Comparison of ENCODE assay signal across 24 cellular contexts in the genomic region with DNA sequence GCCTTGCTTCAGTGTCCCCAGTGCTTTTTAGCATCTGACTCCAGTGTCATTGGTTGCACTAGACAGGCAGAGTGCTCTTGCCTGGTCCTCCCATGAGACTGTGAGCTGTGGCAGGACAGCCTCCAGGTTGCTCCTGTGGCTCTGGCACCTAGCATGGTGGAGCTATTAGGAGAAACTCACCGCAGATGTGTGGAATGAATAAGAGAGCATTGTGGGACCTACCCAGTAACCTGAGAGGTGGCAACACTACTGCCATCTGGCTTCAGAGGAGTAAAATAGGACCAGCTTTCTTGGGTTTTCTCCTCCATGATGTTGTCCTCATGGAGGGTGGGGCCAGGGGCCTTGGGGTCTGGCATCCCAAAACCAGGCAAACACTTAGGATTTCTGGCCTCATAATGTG.
DNase-seq lines count a peak whose midpoint lies in the region; ATAC-seq and TF ChIP-seq lines count a peak whose summit lies in the region.
"Had no signal": no experiment of that assay in that cellular context is flagged by ENCODE, and none has a peak within 500 bp of the region (broad histone marks: within the 10 kb centered on the region; RNA-seq: fewer than 3 reads in every experiment).

No MANE protein-coding gene starts in this region.

- no CpG with 5 or more reads among the region's 1 CpG for WGBS in neuronal stem cell (ENCODE audit: extremely low coverage in 2 of 2, insufficient read length in 2 of 2, insufficient replicate concordance in 1 of 2), 2 donors

- H2BK5ac ChIP-seq in neuronal stem cell (ENCODE audit: low read length), result no peak overlapping the region

- peaks cover 0 to 6% of the 10 kb centered on the region in 2 donors for H3K4me1 ChIP-seq in neuronal stem cell (ENCODE audit: control insufficient read depth in 2 of 2, insufficient read depth in 1 of 2, low read depth in 1 of 2, low read length in 2 of 2)
- H3K4me1 ChIP-seq: tibial artery had no signal

- H2BK15ac ChIP-seq in neuronal stem cell (ENCODE audit: low read length), result no peak overlapping the region

- H2AFZ ChIP-seq in neuronal stem cell (ENCODE audit: low read length), result no peak overlapping the region

- no peak overlapping the region for H2BK120ac ChIP-seq in neuronal stem cell (ENCODE audit: low read depth, low read length)

- no peak for TF ChIP-seq CTCF in GM12865 (IDR thresholded peaks at IDR 0.05; ENCODE audit: insufficient read depth, low read depth, low read length, missing control alignments)

- no peak overlapping the region for H4K91ac ChIP-seq in neuronal stem cell (ENCODE audit: low read depth, low read length, poor library complexity)

- no peaks in the 10 kb centered on the region for H3K79me1 ChIP-seq in neuronal stem cell (ENCODE audit: low read depth, low read length)

- H3K18ac ChIP-seq in neuronal stem cell (ENCODE audit: low read length), result no peak overlapping the region

- no peak overlapping the region for H3K4me2 ChIP-seq in neuronal stem cell (ENCODE audit: insufficient read depth, low read length, poor library complexity, severe bottlenecking)

- no peak overlapping the region for H3K4me3 ChIP-seq in GM12865 (ENCODE audit: low read depth, low read length)
- no peak overlapping the region for H3K4me3 ChIP-seq in neuronal stem cell (ENCODE audit: low read length in 2 of 2)
- H3K4me3 ChIP-seq: tibial artery had no signal

- no peak for ATAC-seq in HG03159 (IDR thresholded peaks at IDR 0.05; ENCODE audit: unreplicated experiment)
- ATAC-seq: activated CD8-positive, alpha-beta T cell treated with anti-CD3 and anti-CD28 coated beads for 36 hours; CD8-positive, alpha-beta T cell; naive thymus-derived CD8-positive, alpha-beta T cell; right cardiac atrium; SK-N-SH treated with all-trans-retinoic acid at 6 μM for 48 hours; stimulated activated naive CD8-positive, alpha-beta T cell treated with anti-CD3 and anti-CD28 coated beads, Interleukin-15, amount 100 ng/mL, for 72 hours had no signal

- no peak overlapping the region for H3K27ac ChIP-seq in neuronal stem cell (replicated peaks; ENCODE audit: low read length)
- H3K27ac ChIP-seq: RWPE1, tibial artery had no signal

- H3K27me3 ChIP-seq in neuronal stem cell (ENCODE audit: control insufficient read depth in 3 of 3, insufficient read depth in 3 of 3, low read depth in 1 of 3, low read length in 3 of 3), result no peaks in the 10 kb centered on the region
- H3K27me3 ChIP-seq: tibial artery had no signal

- no peak overlapping the region for H3K9ac ChIP-seq in neuronal stem cell (ENCODE audit: low read depth, low read length, poor library complexity)

- H2BK12ac ChIP-seq in neuronal stem cell (ENCODE audit: low read length), result peak overlapping the region; percentile 1

- no peaks in the 10 kb centered on the region for H3K9me3 ChIP-seq in neuronal stem cell (replicated peaks in 1 of 2; ENCODE audit: control insufficient read depth in 2 of 2, insufficient read depth in 1 of 2, low read depth in 1 of 2, low read length in 2 of 2)
- H3K9me3 ChIP-seq: tibial artery had no signal

- peak; percentile 5 for DNase-seq in GM12865 (ENCODE audit: low read depth)
- DNase-seq in HT1080 (ENCODE audit: low read depth), result peak; percentile 29
- peak; percentile 16 for DNase-seq in SW480 (ENCODE audit: low spot score)
- no peak for DNase-seq in neuronal stem cell (ENCODE audit: low spot score)
- no peak for DNase-seq in activated T-cell treated with anti-CD3 and anti-CD28 coated beads, Interleukin-2, amount 50 U/mL, for 48 hours
- no peak for DNase-seq in DMS114 treated with DMSO at 0.1 percent for 48 hours (lab: John Stamatoyannopoulos, UW; ENCODE audit: unreplicated experiment)
- DNase-seq: activated CD8-positive, alpha-beta T cell treated with anti-CD3 and anti-CD28 coated beads for 36 hours; activated naive CD4-positive, alpha-beta T cell; CD8-positive, alpha-beta T cell; DMS79; HCEC 1CT; KBM-7; MV-4-11; naive thymus-derived CD8-positive, alpha-beta T cell; NCI-H1930; NCI-H510A; right cardiac atrium; stimulated activated CD4-positive, alpha-beta T cell treated with anti-CD3 and anti-CD28 coated beads, Interleukin-12 subunit alpha, Interleukin-12 subunit beta, amount 100 ng/mL, for 4 hours; stimulated activated naive CD8-positive, alpha-beta T cell treated with anti-CD3 and anti-CD28 coated beads, Interleukin-15, amount 100 ng/mL, for 72 hours; T1000; tibial artery had no signal

- H2AK5ac ChIP-seq in neuronal stem cell (ENCODE audit: low read depth, low read length), result no peak overlapping the region

- no peak overlapping the region for H3K4ac ChIP-seq in neuronal stem cell (ENCODE audit: low read length)

- H4K8ac ChIP-seq in neuronal stem cell (ENCODE audit: low read depth, low read length), result no peak overlapping the region

- no peak overlapping the region for H3K23ac ChIP-seq in neuronal stem cell (ENCODE audit: low read depth, low read length, poor library complexity)

- H3K36me3 ChIP-seq in neuronal stem cell (replicated peaks in 1 of 2; ENCODE audit: control insufficient read depth in 2 of 2, insufficient read depth in 2 of 2, low read length in 2 of 2), result no peaks in the 10 kb centered on the region
- H3K36me3 ChIP-seq: tibial artery had no signal

- H3K14ac ChIP-seq in neuronal stem cell (ENCODE audit: low read length), result no peak overlapping the region

Comparison
In these comparisons a context has a peak if more than half of its experiments do, and no peak if none do; other contexts are left out.
1. DNase-seq: peak in GM12865 (single experiment), HT1080 (single experiment) and SW480 (single experiment); none in neuronal stem cell (single experiment), activated T-cell treated with anti-CD3 and anti-CD28 coated beads, Interleukin-2, amount 50 U/mL, for 48 hours (0 of 2) and DMS114 treated with DMSO at 0.1 percent for 48 hours (single experiment).